Comparison of ENCODE assay signal across 17 cellular contexts in the genomic region with DNA sequence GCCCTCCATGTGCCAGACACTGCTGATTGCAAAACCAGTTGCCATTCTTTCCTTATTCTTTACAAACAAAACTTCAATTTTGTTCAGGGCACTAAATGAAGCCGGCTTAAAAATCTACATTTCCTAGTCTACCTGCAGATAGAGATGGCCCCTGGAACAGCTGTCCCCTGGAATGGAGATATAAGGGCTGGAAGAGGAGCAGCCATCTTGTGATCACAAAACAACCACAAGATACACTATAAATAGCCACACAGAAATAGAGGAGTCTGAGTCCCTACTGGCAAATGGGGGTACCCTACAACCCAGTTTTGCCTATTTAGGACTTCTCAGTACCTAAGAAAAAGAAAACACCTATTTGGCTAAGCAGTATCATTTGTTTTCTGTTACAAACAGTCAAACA.
DNase-seq lines count a peak whose midpoint lies in the region; ATAC-seq, FAIRE-seq and TF ChIP-seq lines count a peak whose summit lies in the region.
"Had no signal": no experiment of that assay in that cellular context is flagged by ENCODE, and none has a peak within 500 bp of the region (broad histone marks: within the 10 kb centered on the region; RNA-seq: fewer than 3 reads in every experiment).

No MANE protein-coding gene starts in this region.

- H3K79me1 ChIP-seq in mesenchymal stem cell (replicated peaks; ENCODE audit: low read length, poor library complexity, severe bottlenecking), result no peaks in the 10 kb centered on the region

- H3K9ac ChIP-seq in mesenchymal stem cell (ENCODE audit: low read length), result peak overlapping the region; percentile 29

- no peak for TF ChIP-seq RAD21 in A549 (conservative IDR thresholded peaks at IDR 0.05 in 1 of 2, IDR thresholded peaks at IDR 0.05 in 1 of 2)

- TF ChIP-seq POLR2A in A549 (IDR thresholded peaks at IDR 0.05; ENCODE audit: low read length) (no peak), GM12891 (IDR thresholded peaks at IDR 0.05; ENCODE audit: low read depth, low read length) (no peak)

- no peak for TF ChIP-seq EP300 in A549 (IDR thresholded peaks at IDR 0.05)

- H3K4me1 ChIP-seq in A549 (peaks cover 45% of the 10 kb centered on the region), mesenchymal stem cell (ENCODE audit: control insufficient read depth, insufficient read depth, low read depth, low read length) (peaks cover 5% of the 10 kb centered on the region)

- H2BK15ac ChIP-seq in mesenchymal stem cell (ENCODE audit: low read depth, poor library complexity, severe bottlenecking), result no peak overlapping the region

- peaks cover 20% of the 10 kb centered on the region for H3K4me1 Mint-ChIP-seq in nephron progenitor cell

- no peaks in the 10 kb centered on the region for H3K36me3 ChIP-seq in mesenchymal stem cell (ENCODE audit: control insufficient read depth in 1 of 2, insufficient read depth in 2 of 2, low read depth in 1 of 2, low read length in 2 of 2)
- H3K36me3 ChIP-seq: stomach had no signal

- no peak overlapping the region for H2AFZ ChIP-seq in mesenchymal stem cell (ENCODE audit: low read depth, low read length)

- ATAC-seq in A549, result no peak
- ATAC-seq: CD8-positive, alpha-beta T cell had no signal

- POLR2A ChIA-PET in A549 (lab: Yijun Ruan, JAX), result no interaction called here

- CTCF ChIA-PET in A549 (lab: Yijun Ruan, JAX), result no interaction called here

- peak overlapping the region in 1 of 2 experiments; percentile 34 for H3K18ac ChIP-seq in mesenchymal stem cell (ENCODE audit: low read depth in 1 of 2, low read length in 2 of 2)

- no peak overlapping the region for H2AK5ac ChIP-seq in mesenchymal stem cell (ENCODE audit: low read length, severe bottlenecking)

- H3K9me3 ChIP-seq in A549, result no peaks in the 10 kb centered on the region
- no peaks in the 10 kb centered on the region for H3K9me3 ChIP-seq in mesenchymal stem cell (ENCODE audit: control insufficient read depth, low read length)
- H3K9me3 ChIP-seq: stomach had no signal

- no peak overlapping the region for H2BK120ac ChIP-seq in mesenchymal stem cell (ENCODE audit: low read depth, low read length)

- H3K27ac Mint-ChIP-seq in nephron progenitor cell, result no peak overlapping the region
- H3K27ac Mint-ChIP-seq: CD8-positive, alpha-beta T cell; mesothelial cell of epicardium had no signal

- H3K23ac ChIP-seq in mesenchymal stem cell (ENCODE audit: low read length in 2 of 2), result no peak overlapping the region

- no peak overlapping the region for H4K91ac ChIP-seq in mesenchymal stem cell (ENCODE audit: low read length)

- DNase-seq in A549 (ENCODE audit: low read depth in 1 of 2, low spot score in 1 of 2) (no peak), GM12891 (ENCODE audit: insufficient read length, low spot score) (no peak), RPMI8226 (peak; percentile 49), mesenchymal stem cell (no peak), mesenteric fat pad (ENCODE audit: low spot score) (no peak), KG1 (lab: John Stamatoyannopoulos, UW) (no peak), retina (no peak), nephron progenitor cell (no peak)
- DNase-seq: CD8-positive, alpha-beta T cell; effector memory CD4-positive, alpha-beta T cell; GOT3; NCI-H226; SHP77; stimulated activated CD4-positive, alpha-beta T cell treated with anti-CD3 and anti-CD28 coated beads, Interleukin-1b, Interleukin-23, amount 100 ng/mL, for 48 hours; stomach; T-helper 2 cell had no signal

- no peak overlapping the region for H2BK12ac ChIP-seq in mesenchymal stem cell (ENCODE audit: low read length in 2 of 2)

- no peak overlapping the region for H3K4me3 Mint-ChIP-seq in nephron progenitor cell
- H3K4me3 Mint-ChIP-seq: CD8-positive, alpha-beta T cell; mesothelial cell of epicardium had no signal

- whole genome bisulfite sequencing in A549 (ENCODE audit: missing lambda C conversion rate), result 89% methylated on average over 1 of the region's 1 CpG
- WGBS in mesenchymal stem cell, result 70% methylated on average over 1 of the region's 1 CpG

- no peak overlapping the region for H2BK5ac ChIP-seq in mesenchymal stem cell (ENCODE audit: low read depth, low read length, poor library complexity, severe bottlenecking)

- H3K4ac ChIP-seq in mesenchymal stem cell (ENCODE audit: low read depth in 1 of 2, low read length in 2 of 2), result no peak overlapping the region

- H3K9me3 Mint-ChIP-seq in nephron progenitor cell, result no peaks in the 10 kb centered on the region
- H3K9me3 Mint-ChIP-seq: CD8-positive, alpha-beta T cell; mesothelial cell of epicardium had no signal

- H3K27me3 Mint-ChIP-seq in nephron progenitor cell (ENCODE audit: low read depth, poor library complexity), result peaks cover 4% of the 10 kb centered on the region

- peak overlapping the region; percentile 11; the same call in 1 of the 3 replicates for H3K4me3 ChIP-seq in A549
- no peak overlapping the region for H3K4me3 ChIP-seq in mesenchymal stem cell (ENCODE audit: insufficient read depth in 1 of 2, low read depth in 1 of 2, low read length in 2 of 2)
- H3K4me3 ChIP-seq: stomach had no signal

- no peak for TF ChIP-seq CTCF in A549 (IDR thresholded peaks at IDR 0.05)
- TF ChIP-seq CTCF in nephron progenitor cell (IDR thresholded peaks at IDR 0.05), result no peak

- H3K14ac ChIP-seq in mesenchymal stem cell (ENCODE audit: low read length in 2 of 2), result no peak overlapping the region

- H4K8ac ChIP-seq in mesenchymal stem cell (ENCODE audit: low read length), result no peak overlapping the region

- H3K27ac ChIP-seq in A549 (peak overlapping the region in 1 of 2 experiments; percentile 64; a peak in 2 of 6 replicates), mesenchymal stem cell (ENCODE audit: low read length, poor library complexity, severe bottlenecking) (no peak overlapping the region)
- H3K27ac ChIP-seq: stomach had no signal

- H3K27me3 ChIP-seq in mesenchymal stem cell (ENCODE audit: control insufficient read depth in 1 of 2, insufficient read depth in 1 of 2, low read length in 2 of 2), result no peaks in the 10 kb centered on the region

- FAIRE-seq in A549 (lab: Jason Lieb, UNC), result no peak
- peak; percentile 45 for FAIRE-seq in GM12891 (lab: Jason Lieb, UNC)

- H3K4me2 ChIP-seq in A549 (peak overlapping the region; percentile 92), mesenchymal stem cell (ENCODE audit: low read length, poor library complexity, severe bottlenecking) (no peak overlapping the region)

- no peaks in the 10 kb centered on the region for H3K36me3 Mint-ChIP-seq in nephron progenitor cell (ENCODE audit: low read depth)
- H3K36me3 Mint-ChIP-seq: CD8-positive, alpha-beta T cell; mesothelial cell of epicardium had no signal

TF ChIP-seq in A549, 52 proteins besides CTCF, POLR2A, EP300 and RAD21:
- TF ChIP-seq FOSB (CRISPR knock-in tag; IDR thresholded peaks at IDR 0.05), result no peak
- no peak for TF ChIP-seq MAFK (IDR thresholded peaks at IDR 0.05; ENCODE audit: partially characterized antibody)
- no peak for TF ChIP-seq PBX3 (IDR thresholded peaks at IDR 0.05)

TF ChIP-seq in GM12891, 5 proteins besides CTCF, POLR2A, EP300 and RAD21:
- TF ChIP-seq POU2F2 (IDR thresholded peaks at IDR 0.05; ENCODE audit: low read depth, low read length) (no peak), POLR2AphosphoS5 (IDR thresholded peaks at IDR 0.05; ENCODE audit: low read depth, low read length) (no peak), TAF1 (IDR thresholded peaks at IDR 0.05; ENCODE audit: low read depth, low read length) (no peak), PAX5 (IDR thresholded peaks at IDR 0.05; ENCODE audit: insufficient read depth, low read length, severe bottlenecking) (no peak), SPI1 (IDR thresholded peaks at IDR 0.05; ENCODE audit: low read depth, low read length) (no peak)
